23 cellular contexts compared by ENCODE assay signal in genomic region chr3:23096041-23096440, GRCh38.
DNase-seq lines count a peak whose midpoint lies in the region; ATAC-seq lines count a peak whose summit lies in the region.
"Had no signal": no experiment of that assay in that cellular context is flagged by ENCODE, and none has a peak within 500 bp of the region (broad histone marks: within the 10 kb centered on the region; RNA-seq: fewer than 3 reads in every experiment).

No MANE protein-coding gene starts in this region.

- H3K9me3 ChIP-seq in NT2/D1 (ENCODE audit: insufficient read depth, low read length): peaks cover 8% of the 10 kb centered on the region; the same call in 1 of the 2 replicates
- H3K9me3 ChIP-seq: sigmoid colon, thyroid gland had no signal

- no peak overlapping the region for H2BK5ac ChIP-seq in mesendoderm (ENCODE audit: low read length)

- no peak for ATAC-seq in HG03439 (IDR thresholded peaks at IDR 0.05; ENCODE audit: unreplicated experiment)
- ATAC-seq: Panc1; stimulated activated naive CD8-positive, alpha-beta T cell treated with anti-CD3 and anti-CD28 coated beads, Interleukin-15, amount 100 ng/mL, for 72 hours had no signal

- H3K23ac ChIP-seq in mesendoderm (ENCODE audit: low read length): no peak overlapping the region

- H3K4me1 ChIP-seq in NT2/D1 (ENCODE audit: insufficient read depth, insufficient read length) (no peaks in the 10 kb centered on the region), mesendoderm (ENCODE audit: control insufficient read depth, low read depth, low read length) (peaks cover 1% of the 10 kb centered on the region)
- H3K4me1 ChIP-seq: sigmoid colon had no signal

- no peak overlapping the region for H3K56ac ChIP-seq in mesendoderm (ENCODE audit: low read length)

- DNase-seq in ELF-1 (ENCODE audit: low read depth, low spot score): peak; percentile 49
- DNase-seq in NT2/D1 (ENCODE audit: low read depth, low spot score): peak; percentile 74
- peak; percentile 45 for DNase-seq in glomerular visceral epithelial cell (ENCODE audit: extremely low spot score)
- peak; percentile 83 for DNase-seq in mesendoderm
- DNase-seq in cortex of kidney (lab: John Stamatoyannopoulos, UW): no peak
- no peak for DNase-seq in NCI-H2081 treated with DMSO at 0.1 percent for 48 hours (lab: John Stamatoyannopoulos, UW)
- DNase-seq in central memory CD4-positive, alpha-beta T cell: no peak
- DNase-seq: activated T-cell treated with anti-CD3 and anti-CD28 coated beads, Interleukin-2, amount 50 U/mL, for 1 hour; Calu3; dermis blood vessel endothelial cell; immature natural killer cell; IMR-90; NCI-H1105 treated with DMSO at 0.1 percent for 48 hours; posterior cingulate gyrus; SIG-M5; sigmoid colon; stimulated activated naive CD8-positive, alpha-beta T cell treated with anti-CD3 and anti-CD28 coated beads, Interleukin-15, amount 100 ng/mL, for 72 hours; T-helper 1 cell; thyroid gland had no signal

- no peaks in the 10 kb centered on the region for H3K27me3 ChIP-seq in NT2/D1 (ENCODE audit: insufficient read depth, insufficient read length)
- no peaks in the 10 kb centered on the region for H3K27me3 ChIP-seq in mesendoderm (ENCODE audit: insufficient read depth, low read length, poor library complexity)
- H3K27me3 ChIP-seq: sigmoid colon, thyroid gland had no signal

- no CpG with 5 or more reads among the region's 1 CpG for WGBS in mesendoderm (ENCODE audit: extremely low coverage, insufficient coverage, low lambda C conversion rate)

- H3K4ac ChIP-seq in mesendoderm (ENCODE audit: low read depth, low read length): no peak overlapping the region

- H3K36me3 ChIP-seq in NT2/D1 (ENCODE audit: insufficient read depth, insufficient read length, low read length): no peaks in the 10 kb centered on the region
- H3K36me3 ChIP-seq in mesendoderm (ENCODE audit: control insufficient read depth, insufficient read depth, low read length): no peaks in the 10 kb centered on the region
- H3K36me3 ChIP-seq: sigmoid colon, thyroid gland had no signal

- H3K9ac ChIP-seq in NT2/D1 (ENCODE audit: insufficient read length, low read depth) (no peak overlapping the region), mesendoderm (ENCODE audit: low read length) (no peak overlapping the region)

- H2AK5ac ChIP-seq in mesendoderm (ENCODE audit: low read length): no peak overlapping the region

- H3K79me2 ChIP-seq in mesendoderm (ENCODE audit: control insufficient read depth, insufficient read depth, low read length): no peaks in the 10 kb centered on the region

- H3K4me3 ChIP-seq in NT2/D1 (ENCODE audit: insufficient read length, low read depth): no peak overlapping the region
- H3K4me3 ChIP-seq in mesendoderm (ENCODE audit: low read length): no peak overlapping the region
- H3K4me3 ChIP-seq: sigmoid colon, thyroid gland had no signal

- H2BK120ac ChIP-seq in mesendoderm (ENCODE audit: low read depth, low read length): no peak overlapping the region

- H4K5ac ChIP-seq in mesendoderm (ENCODE audit: low read length): no peak overlapping the region

- H3K18ac ChIP-seq in mesendoderm (ENCODE audit: low read length): no peak overlapping the region

- H3K27ac ChIP-seq in mesendoderm (ENCODE audit: low read depth, low read length): no peak overlapping the region
- H3K27ac ChIP-seq: C4-2B, HL-60, sigmoid colon, thyroid gland had no signal

- H4K8ac ChIP-seq in mesendoderm (ENCODE audit: low read depth, low read length): no peak overlapping the region

- H2BK15ac ChIP-seq in mesendoderm (replicated peaks; ENCODE audit: low read depth): no peak overlapping the region

- no peak overlapping the region for H3K4me2 ChIP-seq in mesendoderm (ENCODE audit: low read length)

- no peaks in the 10 kb centered on the region for H3K79me1 ChIP-seq in mesendoderm (ENCODE audit: low read length)

Comparison
In these comparisons a context has a peak if more than half of its experiments do, and no peak if none do; other contexts are left out.
1. DNase-seq: peak in ELF-1 (single experiment), NT2/D1 (single experiment), glomerular visceral epithelial cell (single experiment) and mesendoderm (single experiment); none in cortex of kidney (single experiment), NCI-H2081 treated with DMSO at 0.1 percent for 48 hours (single experiment) and central memory CD4-positive, alpha-beta T cell (single experiment).